Comparison of ENCODE assay signal across 10 cellular contexts in the genomic region with DNA sequence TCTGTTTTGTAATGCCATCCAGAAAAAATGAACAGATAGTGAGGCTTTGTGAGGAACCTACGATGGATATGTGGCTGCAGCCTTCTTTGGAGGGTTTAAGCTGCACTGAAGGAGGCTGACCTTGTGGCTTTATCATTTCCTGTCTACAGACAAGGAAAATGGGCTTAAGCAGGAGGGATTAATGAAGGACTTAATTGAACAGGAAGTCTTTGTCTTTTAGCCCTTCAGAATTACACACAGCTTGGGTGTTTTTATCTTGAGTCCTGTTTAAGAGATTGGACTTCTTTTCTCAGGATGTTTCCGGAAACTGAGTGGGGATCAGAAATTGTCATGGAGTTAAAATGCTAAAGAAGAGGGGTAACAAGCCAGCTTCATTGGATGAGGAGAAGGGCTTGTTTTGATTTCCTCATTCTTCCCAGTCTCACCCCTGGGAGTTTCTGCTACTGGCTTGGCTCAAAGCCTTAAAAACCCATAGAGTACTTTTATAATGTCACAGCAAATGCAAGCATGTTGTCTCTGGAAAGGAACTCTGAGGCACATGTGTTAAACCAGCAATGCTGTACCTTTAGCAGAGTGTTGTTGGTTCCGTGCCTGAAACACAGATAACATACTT.
DNase-seq lines count a peak whose midpoint lies in the region; ATAC-seq, FAIRE-seq and TF ChIP-seq lines count a peak whose summit lies in the region.
"Had no signal": no experiment of that assay in that cellular context is flagged by ENCODE, and none has a peak within 500 bp of the region (broad histone marks: within the 10 kb centered on the region; RNA-seq: fewer than 3 reads in every experiment).

No MANE protein-coding gene starts in this region.

- WGBS in adrenal gland, 4 donors = 62 to 81% (median 72%) methylated on average over 3 of the region's 3 CpGs

- H3K27ac Mint-ChIP-seq in activated T-cell treated with anti-CD3 and anti-CD28 coated beads, Interleukin-2, amount 50 U/mL, for 24 hours = peak overlapping the region; percentile 79
- peak overlapping the region; percentile 55 for H3K27ac Mint-ChIP-seq in astrocyte (ENCODE audit: unreplicated experiment)

- no peak overlapping the region for H3K4me3 ChIP-seq in NB4 (ENCODE audit: low read depth, low read length)
- no peak overlapping the region for H3K4me3 ChIP-seq in astrocyte (ENCODE audit: insufficient read depth, low read depth, low read length)
- no peak overlapping the region for H3K4me3 ChIP-seq in osteoblast (ENCODE audit: insufficient read depth, low read length)
- no peak overlapping the region for H3K4me3 ChIP-seq in adrenal gland
- H3K4me3 ChIP-seq: upper lobe of right lung had no signal

- no peak for DNase-seq in activated T-cell treated with anti-CD3 and anti-CD28 coated beads, Interleukin-2, amount 50 U/mL, for 24 hours
- no peak for DNase-seq in activated T-cell treated with anti-CD3 and anti-CD28 coated beads, Interleukin-2, amount 50 U/mL, for 1 hour
- DNase-seq in NB4 (ENCODE audit: low read depth) (peak; percentile 55), astrocyte (ENCODE audit: low read depth) (peak; percentile 52), osteoblast (ENCODE audit: insufficient read length, low spot score, missing footprints) (no peak), GOT3 (lab: John Stamatoyannopoulos, UW) (no peak), adrenal gland (no peak)
- DNase-seq: upper lobe of right lung had no signal

- H2AFZ ChIP-seq in astrocyte (ENCODE audit: low read depth, low read length) (no peak overlapping the region), osteoblast (ENCODE audit: low read length) (no peak overlapping the region)

- no peak for TF ChIP-seq POLR2A in NB4 (IDR thresholded peaks at IDR 0.05; ENCODE audit: extremely low read depth, insufficient read length)
- TF ChIP-seq POLR2A in adrenal gland (IDR thresholded peaks at IDR 0.05) = no peak

- intact Hi-C loops in adrenal gland (cut with DNase I) = loop anchor here in 1 of 2 donors (10.0 kb wide), 1 partner anchor 125 kb away; no protein-coding TSS in a partner anchor

- no peaks in the 10 kb centered on the region for H3K27me3 Mint-ChIP-seq in activated T-cell treated with anti-CD3 and anti-CD28 coated beads, Interleukin-2, amount 50 U/mL, for 24 hours
- H3K27me3 Mint-ChIP-seq in astrocyte (ENCODE audit: low read depth, unreplicated experiment) = no peaks in the 10 kb centered on the region
- H3K27me3 Mint-ChIP-seq: central memory CD8-positive, alpha-beta T cell had no signal

- no peak for TF ChIP-seq CTCF in NB4 (IDR thresholded peaks at IDR 0.05; ENCODE audit: low read depth, low read length)
- TF ChIP-seq CTCF in astrocyte (IDR thresholded peaks at IDR 0.05; ENCODE audit: insufficient read depth, low read depth, low read length) = no peak
- no peak for TF ChIP-seq CTCF in osteoblast (IDR thresholded peaks at IDR 0.05; ENCODE audit: extremely low read depth, low read depth, low read length)
- TF ChIP-seq CTCF in adrenal gland (IDR thresholded peaks at IDR 0.05) = no peak

- no peak for ATAC-seq in HG02571 (IDR thresholded peaks at IDR 0.05; ENCODE audit: unreplicated experiment)
- ATAC-seq: upper lobe of right lung had no signal

- H3K4me2 ChIP-seq in astrocyte (ENCODE audit: low read length) (peak overlapping the region; percentile 32), osteoblast (ENCODE audit: insufficient read depth, low read length) (peak overlapping the region; percentile 19)

- H3K79me2 ChIP-seq in astrocyte (ENCODE audit: insufficient read depth, low read length) (peaks cover 86% of the 10 kb centered on the region), osteoblast (ENCODE audit: insufficient read depth, low read length) (peaks cover 70% of the 10 kb centered on the region)

- H3K27me3 ChIP-seq in astrocyte (ENCODE audit: insufficient read depth, low read length) (no peaks in the 10 kb centered on the region), osteoblast (ENCODE audit: insufficient read depth, low read length) (no peaks in the 10 kb centered on the region), adrenal gland (no peaks in the 10 kb centered on the region)
- H3K27me3 ChIP-seq: upper lobe of right lung had no signal

- H3K27ac ChIP-seq in astrocyte (ENCODE audit: low read depth, low read length) = no peak overlapping the region
- no peak overlapping the region for H3K27ac ChIP-seq in osteoblast (ENCODE audit: low read depth, low read length)
- no peak overlapping the region for H3K27ac ChIP-seq in adrenal gland
- H3K27ac ChIP-seq: upper lobe of right lung had no signal

- H3K9ac ChIP-seq in astrocyte (ENCODE audit: low read length) = no peak overlapping the region

- H3K4me1 Mint-ChIP-seq in activated T-cell treated with anti-CD3 and anti-CD28 coated beads, Interleukin-2, amount 50 U/mL, for 24 hours (ENCODE audit: low read depth) = peaks cover 84% of the 10 kb centered on the region
- H3K4me1 Mint-ChIP-seq in astrocyte (ENCODE audit: low read depth, unreplicated experiment) = peaks cover 57% of the 10 kb centered on the region

- H3K4me1 ChIP-seq in astrocyte (ENCODE audit: insufficient read depth, low read length) = peaks cover 33% of the 10 kb centered on the region
- H3K4me1 ChIP-seq in osteoblast (ENCODE audit: insufficient read depth, low read length) = peaks cover 31% of the 10 kb centered on the region
- peaks cover 15 to 46% of the 10 kb centered on the region in 2 donors for H3K4me1 ChIP-seq in adrenal gland (replicated peaks in 1 of 2)

- H4K20me1 ChIP-seq in astrocyte (ENCODE audit: insufficient read depth, low read length) (peaks cover 90% of the 10 kb centered on the region), osteoblast (ENCODE audit: insufficient read depth, low read length) (peaks cover 36% of the 10 kb centered on the region)

- H3K9me3 ChIP-seq in astrocyte (ENCODE audit: insufficient read depth, low read depth, low read length) (no peaks in the 10 kb centered on the region), osteoblast (ENCODE audit: low read depth, low read length) (no peaks in the 10 kb centered on the region), adrenal gland (replicated peaks in 1 of 3) (no peaks in the 10 kb centered on the region)

- no peaks in the 10 kb centered on the region for H3K9me3 Mint-ChIP-seq in activated T-cell treated with anti-CD3 and anti-CD28 coated beads, Interleukin-2, amount 50 U/mL, for 24 hours
- no peaks in the 10 kb centered on the region for H3K9me3 Mint-ChIP-seq in astrocyte (ENCODE audit: unreplicated experiment)
- H3K9me3 Mint-ChIP-seq: central memory CD8-positive, alpha-beta T cell had no signal

- H3K36me3 ChIP-seq in astrocyte (ENCODE audit: insufficient read depth, low read length) = no peaks in the 10 kb centered on the region
- H3K36me3 ChIP-seq in osteoblast (ENCODE audit: insufficient read depth, low read length) = no peaks in the 10 kb centered on the region
- no peaks in the 10 kb centered on the region for H3K36me3 ChIP-seq in adrenal gland (replicated peaks in 1 of 2)
- H3K36me3 ChIP-seq: upper lobe of right lung had no signal

- no peak for FAIRE-seq in astrocyte (lab: Jason Lieb, UNC)

- H3K4me3 Mint-ChIP-seq in activated T-cell treated with anti-CD3 and anti-CD28 coated beads, Interleukin-2, amount 50 U/mL, for 24 hours = no peak overlapping the region
- peak overlapping the region; percentile 10 for H3K4me3 Mint-ChIP-seq in astrocyte (ENCODE audit: unreplicated experiment)

- H3K36me3 Mint-ChIP-seq in activated T-cell treated with anti-CD3 and anti-CD28 coated beads, Interleukin-2, amount 50 U/mL, for 24 hours (ENCODE audit: low read depth) = peaks cover 44% of the 10 kb centered on the region
- H3K36me3 Mint-ChIP-seq in astrocyte (ENCODE audit: low read depth, unreplicated experiment) = peaks cover 12% of the 10 kb centered on the region

Comparison
In these comparisons a context has a peak if more than half of its experiments do, and no peak if none do; other contexts are left out.
1. DNase-seq: peak in NB4 (single experiment) and astrocyte (single experiment); none in activated T-cell treated with anti-CD3 and anti-CD28 coated beads, Interleukin-2, amount 50 U/mL, for 24 hours (single experiment), activated T-cell treated with anti-CD3 and anti-CD28 coated beads, Interleukin-2, amount 50 U/mL, for 1 hour (single experiment), osteoblast (single experiment), GOT3 (single experiment) and adrenal gland (0 of 7).